30 cellular contexts compared by ENCODE assay signal in the genomic region with DNA sequence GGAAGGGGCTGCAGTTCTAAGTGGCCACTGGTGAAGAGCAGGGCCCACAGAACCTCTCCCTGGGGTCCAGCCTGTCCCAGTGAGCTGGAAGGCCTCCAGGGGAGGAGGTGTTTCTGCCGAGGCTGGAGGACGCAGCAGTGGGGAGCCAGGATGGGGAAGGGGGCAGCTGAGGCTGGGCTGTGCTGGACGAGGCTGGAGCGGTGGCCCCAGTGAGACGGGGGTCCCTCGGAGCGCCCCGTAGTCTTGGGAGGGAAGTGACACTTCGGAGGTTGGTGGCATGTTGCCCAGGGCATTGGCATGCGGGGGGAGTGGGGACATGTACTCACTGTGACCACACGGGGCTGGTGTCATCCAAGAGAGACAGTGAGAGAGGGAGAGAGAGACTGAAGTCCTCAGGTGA. TPM values are rescaled to one million over a fixed set of nuclear protein-coding genes. Genes with fewer than 3 reads are reported as not detected.
"Had no signal": no experiment of that assay in that cellular context is flagged by ENCODE, and none has a peak within 500 bp of the region (broad histone marks: within the 10 kb centered on the region; RNA-seq: fewer than 3 reads in every experiment).

No MANE protein-coding gene starts in this region.

- H3K27me3 ChIP-seq: ascending aorta, breast epithelium, cardiac muscle cell, foreskin keratinocyte had no signal

- H3K27ac Mint-ChIP-seq: activated CD4-positive, alpha-beta memory T cell treated with anti-CD3 and anti-CD28 coated beads, Interleukin-2, amount 10 ng/mL, durations not matched to agents 7 days and 5 days; activated CD4-positive, alpha-beta T cell treated with anti-CD3 and anti-CD28 coated beads for 36 hours; activated CD4-positive, alpha-beta T cell treated with anti-CD3 and anti-CD28 coated beads, Interleukin-2, amount 10 ng/mL, durations not matched to agents 24 days and 14 days; activated naive CD4-positive, alpha-beta T cell treated with anti-CD3 and anti-CD28 coated beads, Interleukin-2, amount 10 ng/mL, durations not matched to agents 7 days and 5 days; activated naive CD4-positive, alpha-beta T cell treated with anti-CD3 and anti-CD28 coated beads, Interleukin-2, amount 50 U/mL, for 72 hours; activated naive CD8-positive, alpha-beta T cell treated with anti-CD3 and anti-CD28 coated beads, Interleukin-2, amount 10 ng/mL, durations not matched to agents 7 days and 5 days; activated T-cell treated with anti-CD3 and anti-CD28 coated beads, Interleukin-2, amount 50 U/mL, for 24 hours; activated T-cell treated with anti-CD3 and anti-CD28 coated beads, Interleukin-2, amount 50 U/mL, for 72 hours had no signal

- H3K4me3 Mint-ChIP-seq: activated CD4-positive, alpha-beta memory T cell treated with anti-CD3 and anti-CD28 coated beads, Interleukin-2, amount 10 ng/mL, durations not matched to agents 7 days and 5 days; activated CD4-positive, alpha-beta T cell treated with anti-CD3 and anti-CD28 coated beads for 36 hours; activated CD4-positive, alpha-beta T cell treated with anti-CD3 and anti-CD28 coated beads, Interleukin-2, amount 10 ng/mL, durations not matched to agents 24 days and 14 days; activated naive CD4-positive, alpha-beta T cell treated with anti-CD3 and anti-CD28 coated beads, Interleukin-2, amount 10 ng/mL, durations not matched to agents 7 days and 5 days; activated naive CD8-positive, alpha-beta T cell treated with anti-CD3 and anti-CD28 coated beads, Interleukin-2, amount 10 ng/mL, durations not matched to agents 7 days and 5 days; activated T-cell treated with anti-CD3 and anti-CD28 coated beads, Interleukin-2, amount 50 U/mL, for 24 hours; activated T-cell treated with anti-CD3 and anti-CD28 coated beads, Interleukin-2, amount 50 U/mL, for 72 hours; brain; central memory CD8-positive, alpha-beta T cell had no signal

- DNase-seq: activated CD4-positive, alpha-beta memory T cell treated with anti-CD3 and anti-CD28 coated beads, Interleukin-2, amount 10 ng/mL, durations not matched to agents 7 days and 5 days; activated CD4-positive, alpha-beta T cell treated with anti-CD3 and anti-CD28 coated beads for 36 hours; activated CD4-positive, alpha-beta T cell treated with anti-CD3 and anti-CD28 coated beads, Interleukin-2, amount 10 ng/mL, durations not matched to agents 24 days and 14 days; activated CD4-positive, alpha-beta T cell treated with anti-CD3 and anti-CD28 coated beads, Interleukin-2, amount 50 U/mL, for 4 hours; activated CD4-positive, CD25-positive, alpha-beta regulatory T cell; activated CD4-positive, CD25-positive, alpha-beta regulatory T cell treated with anti-CD3 and anti-CD28 coated beads, Interleukin-2, amount 50 U/mL, for 72 hours; activated CD8-positive, alpha-beta memory T cell treated with anti-CD3 and anti-CD28 coated beads, Interleukin-2, amount 50 U/mL, for 48 hours; activated gamma-delta T cell; activated naive CD4-positive, alpha-beta T cell; activated naive CD4-positive, alpha-beta T cell treated with anti-CD3 and anti-CD28 coated beads, Interleukin-2, amount 10 ng/mL, durations not matched to agents 7 days and 5 days; activated naive CD8-positive, alpha-beta T cell treated with anti-CD3 and anti-CD28 coated beads, Interleukin-2, amount 10 ng/mL, durations not matched to agents 7 days and 5 days; activated T-cell treated with anti-CD3 and anti-CD28 coated beads for 4 hours; activated T-cell treated with anti-CD3 and anti-CD28 coated beads, Interleukin-2, amount 50 U/mL, for 24 hours; activated T-cell treated with anti-CD3 and anti-CD28 coated beads, Interleukin-2, amount 50 U/mL, for 72 hours; cortex of kidney; dermis blood vessel endothelial cell; effector CD8-positive, alpha-beta T cell; foreskin keratinocyte; gastrocnemius medialis; glutamatergic neuron; T-helper 2 cell had no signal

- H3K9me3 Mint-ChIP-seq: activated CD4-positive, alpha-beta memory T cell treated with anti-CD3 and anti-CD28 coated beads, Interleukin-2, amount 10 ng/mL, durations not matched to agents 7 days and 5 days; activated CD4-positive, alpha-beta T cell treated with anti-CD3 and anti-CD28 coated beads, Interleukin-2, amount 10 ng/mL, durations not matched to agents 24 days and 14 days; activated naive CD4-positive, alpha-beta T cell treated with anti-CD3 and anti-CD28 coated beads, Interleukin-2, amount 10 ng/mL, durations not matched to agents 7 days and 5 days; activated naive CD4-positive, alpha-beta T cell treated with anti-CD3 and anti-CD28 coated beads, Interleukin-2, amount 50 U/mL, for 72 hours; activated naive CD8-positive, alpha-beta T cell treated with anti-CD3 and anti-CD28 coated beads, Interleukin-2, amount 10 ng/mL, durations not matched to agents 7 days and 5 days; activated T-cell treated with anti-CD3 and anti-CD28 coated beads, Interleukin-2, amount 50 U/mL, for 24 hours; activated T-cell treated with anti-CD3 and anti-CD28 coated beads, Interleukin-2, amount 50 U/mL, for 72 hours; central memory CD8-positive, alpha-beta T cell had no signal

- H3K36me3 ChIP-seq: ascending aorta, breast epithelium, cardiac muscle cell, gastrocnemius medialis had no signal

- H3K36me3 Mint-ChIP-seq: activated naive CD4-positive, alpha-beta T cell treated with anti-CD3 and anti-CD28 coated beads, Interleukin-2, amount 10 ng/mL, durations not matched to agents 7 days and 5 days; activated naive CD4-positive, alpha-beta T cell treated with anti-CD3 and anti-CD28 coated beads, Interleukin-2, amount 50 U/mL, for 72 hours; activated naive CD8-positive, alpha-beta T cell treated with anti-CD3 and anti-CD28 coated beads, Interleukin-2, amount 10 ng/mL, durations not matched to agents 7 days and 5 days had no signal

- H3K4me3 ChIP-seq: ascending aorta, breast epithelium, cardiac muscle cell, gastrocnemius medialis had no signal

- H3K4me1 ChIP-seq: ascending aorta, breast epithelium, foreskin keratinocyte, gastrocnemius medialis had no signal

- H3K27ac ChIP-seq: ascending aorta, breast epithelium, cardiac muscle cell, foreskin keratinocyte, gastrocnemius medialis had no signal

- FAIRE-seq: colon had no signal

- ATAC-seq: activated CD4-positive, alpha-beta T cell treated with anti-CD3 and anti-CD28 coated beads for 36 hours; activated naive CD4-positive, alpha-beta T cell treated with anti-CD3 and anti-CD28 coated beads, Interleukin-2, amount 50 U/mL, for 72 hours; activated T-cell treated with anti-CD3 and anti-CD28 coated beads, Interleukin-2, amount 50 U/mL, for 72 hours; esophagus mucosa; foreskin keratinocyte; gastrocnemius medialis had no signal

- H3K9me3 ChIP-seq: ascending aorta, breast epithelium, gastrocnemius medialis had no signal

- H3K4me1 Mint-ChIP-seq: activated CD4-positive, alpha-beta memory T cell treated with anti-CD3 and anti-CD28 coated beads, Interleukin-2, amount 10 ng/mL, durations not matched to agents 7 days and 5 days; activated CD4-positive, alpha-beta T cell treated with anti-CD3 and anti-CD28 coated beads for 36 hours; activated CD4-positive, alpha-beta T cell treated with anti-CD3 and anti-CD28 coated beads, Interleukin-2, amount 10 ng/mL, durations not matched to agents 24 days and 14 days; activated naive CD4-positive, alpha-beta T cell treated with anti-CD3 and anti-CD28 coated beads, Interleukin-2, amount 10 ng/mL, durations not matched to agents 7 days and 5 days; activated naive CD8-positive, alpha-beta T cell treated with anti-CD3 and anti-CD28 coated beads, Interleukin-2, amount 10 ng/mL, durations not matched to agents 7 days and 5 days; central memory CD8-positive, alpha-beta T cell had no signal

- H3K27me3 Mint-ChIP-seq: activated CD4-positive, alpha-beta memory T cell treated with anti-CD3 and anti-CD28 coated beads, Interleukin-2, amount 10 ng/mL, durations not matched to agents 7 days and 5 days; activated CD4-positive, alpha-beta T cell treated with anti-CD3 and anti-CD28 coated beads, Interleukin-2, amount 10 ng/mL, durations not matched to agents 24 days and 14 days; activated naive CD8-positive, alpha-beta T cell treated with anti-CD3 and anti-CD28 coated beads, Interleukin-2, amount 10 ng/mL, durations not matched to agents 7 days and 5 days had no signal

RNA-seq across cellular contexts. Expression of gene AJAP1, which starts 33.5 kb away (rescaled TPM):
- total RNA-seq: activated CD4-positive, alpha-beta memory T cell treated with anti-CD3 and anti-CD28 coated beads, Interleukin-2, amount 10 ng/mL, durations not matched to agents 7 days and 5 days; activated CD4-positive, alpha-beta T cell treated with anti-CD3 and anti-CD28 coated beads for 36 hours; activated CD4-positive, alpha-beta T cell treated with anti-CD3 and anti-CD28 coated beads, Interleukin-2, amount 10 ng/mL, durations not matched to agents 24 days and 14 days; activated naive CD8-positive, alpha-beta T cell treated with anti-CD3 and anti-CD28 coated beads, Interleukin-2, amount 10 ng/mL, durations not matched to agents 7 days and 5 days; cardiac muscle cell; T-helper 1 cell treated with Interleukin-12 subunit alpha and Interleukin-12 subunit beta and Interleukin-4 antibody, amounts not matched to agents 30 ng/mL and 1 ng/mL, for 36 hours had no signal
- polyA plus RNA-seq: cardiac muscle cell had no signal
